Comparison of ENCODE assay signal across 24 cellular contexts in genomic region chr6:170415318-170415717, GRCh38.
A peak's percentile ranks its signal among the peaks of the same experiment; 100 is the strongest.
DNase-seq lines count a peak whose midpoint lies in the region; ATAC-seq, FAIRE-seq and TF ChIP-seq lines count a peak whose summit lies in the region.
"Had no signal": no experiment of that assay in that cellular context is flagged by ENCODE, and none has a peak within 500 bp of the region (broad histone marks: within the 10 kb centered on the region; RNA-seq: fewer than 3 reads in every experiment).

No MANE protein-coding gene starts in this region.

- no peaks in the 10 kb centered on the region for H3K36me3 ChIP-seq in K562 (ENCODE audit: control insufficient read depth, insufficient read depth, low read length)
- H3K36me3 ChIP-seq in naive thymus-derived CD4-positive, alpha-beta T cell (ENCODE audit: control insufficient read depth in 2 of 3, insufficient read depth in 3 of 3, low read length in 3 of 3), result no peaks in the 10 kb centered on the region
- H3K36me3 ChIP-seq: BE2C; BLaER1 treated with 17β-estradiol and CSF1 and Interleukin-3, amounts not matched to agents 10 nM and 100 nM; HAP-1 had no signal

- H4K5ac ChIP-seq in H9 (ENCODE audit: insufficient read length, low read depth, low read length), result no peak overlapping the region

- H2BK5ac ChIP-seq in H9 (ENCODE audit: insufficient read length, low read length), result no peak overlapping the region

- no CpG with 5 or more reads among the region's 4 CpGs for WGBS in H9 (ENCODE audit: extremely low coverage, insufficient read length, low lambda C conversion rate)
- WGBS in K562 (ENCODE audit: insufficient coverage, low coverage, missing lambda C conversion rate), result 1% methylated on average over 4 of the region's 4 CpGs

- DNase-seq in H9, result no peak
- no peak for DNase-seq in K562 (ENCODE audit: extremely low read depth in 1 of 4, low spot score in 3 of 4)
- DNase-seq in glutamatergic neuron, result no peak
- no peak for DNase-seq in naive thymus-derived CD4-positive, alpha-beta T cell
- DNase-seq in NCI-H187 treated with DMSO at 0.1 percent for 48 hours (lab: John Stamatoyannopoulos, UW), result no peak
- DNase-seq: 8988T; ACHN; AML-193; BE2C; CD4-positive, alpha-beta T cell; CD8-positive, alpha-beta memory T cell; DMS 273 treated with DMSO at 0.1 percent for 48 hours; DMS79; EL; GDM1; HFFc6 had no signal

- H3K23me2 ChIP-seq in H9 (ENCODE audit: insufficient read length, low read depth, low read length, poor library complexity, severe bottlenecking), result no peaks in the 10 kb centered on the region

- H2BK20ac ChIP-seq in H9 (ENCODE audit: low read depth, low read length, poor library complexity, severe bottlenecking), result no peak overlapping the region

- POLR2A ChIA-PET in K562 (lab: Yijun Ruan, JAX), result interaction anchor here (1.7 kb wide), 1 partner anchor 115 kb away, joined by 3 read pairs; no protein-coding TSS in a partner anchor
- POLR2A ChIA-PET in naive thymus-derived CD4-positive, alpha-beta T cell (lab: Charles Lee), result no interaction called here

- H3K4me3 Mint-ChIP-seq in H9, result no peak overlapping the region
- H3K4me3 Mint-ChIP-seq in glutamatergic neuron (ENCODE audit: unreplicated experiment), result no peak overlapping the region
- no peak overlapping the region for H3K4me3 Mint-ChIP-seq in naive thymus-derived CD4-positive, alpha-beta T cell
- H3K4me3 Mint-ChIP-seq: CD14-positive monocyte; CD4-positive, alpha-beta T cell; CD8-positive, alpha-beta memory T cell; GM23338; HFFc6 had no signal

- H4K20me1 ChIP-seq in H9 (ENCODE audit: control insufficient read depth, insufficient read depth, insufficient read length) (no peaks in the 10 kb centered on the region), K562 (replicated peaks; ENCODE audit: control insufficient read depth, insufficient read depth, low read length) (no peaks in the 10 kb centered on the region)
- H4K20me1 ChIP-seq: BLaER1 treated with 17β-estradiol and CSF1 and Interleukin-3, amounts not matched to agents 10 nM and 100 nM had no signal

- no peak for TF ChIP-seq POLR2A in K562 (conservative IDR thresholded peaks at IDR 0.05)

- H3K9me1 ChIP-seq in K562 (ENCODE audit: control insufficient read depth, insufficient read depth, low read length), result no peaks in the 10 kb centered on the region

- no peak overlapping the region for H2AK5ac ChIP-seq in H9 (ENCODE audit: insufficient read length, low read length)

- TF ChIP-seq CTCF in H9 (conservative IDR thresholded peaks at IDR 0.05), result no peak
- no peak for TF ChIP-seq CTCF in K562 (IDR thresholded peaks at IDR 0.05 in 2 of 3, conservative IDR thresholded peaks at IDR 0.05 in 1 of 3; ENCODE audit: insufficient read depth in 2 of 3, low read depth in 1 of 3, low read length in 3 of 3)
- TF ChIP-seq CTCF in glutamatergic neuron (IDR thresholded peaks at IDR 0.05; ENCODE audit: partially characterized antibody, unreplicated experiment), result no peak

- intact Hi-C loops in K562 (cut with micrococcal nuclease), result no loop called here
- intact Hi-C loops in naive thymus-derived CD4-positive, alpha-beta T cell (cut with micrococcal nuclease), result no loop called here

- peak overlapping the region; percentile 58 for H4K8ac ChIP-seq in H9 (replicated peaks; ENCODE audit: insufficient read length, low read depth, low read length)

- no peak overlapping the region for H2BK120ac ChIP-seq in H9 (ENCODE audit: low read depth, low read length, poor library complexity, severe bottlenecking)

- ATAC-seq in K562 (no peak), GM18517 (IDR thresholded peaks at IDR 0.05; ENCODE audit: unreplicated experiment) (no peak)
- no peak for ATAC-seq in naive thymus-derived CD4-positive, alpha-beta T cell
- ATAC-seq: A549, GM12878, GM23338 had no signal

- H3K4me2 ChIP-seq in H9 (ENCODE audit: insufficient read depth, insufficient read length, low read length) (no peak overlapping the region), K562 (ENCODE audit: insufficient read depth, low read length) (no peak overlapping the region)
- H3K4me2 ChIP-seq: A549; BLaER1 treated with 17β-estradiol and CSF1 and Interleukin-3, amounts not matched to agents 10 nM and 100 nM; GM23338 had no signal

- no TSS peak for BruUV-seq in K562 (replicated peaks; lab: Mats Ljungman, UMichigan)

- H3K79me1 ChIP-seq in H9 (ENCODE audit: insufficient read depth, low read depth, low read length, poor library complexity, severe bottlenecking), result no peaks in the 10 kb centered on the region

- TF ChIP-seq RAD21 in K562 (CRISPR knock-in tag; conservative IDR thresholded peaks at IDR 0.05 in 1 of 2, IDR thresholded peaks at IDR 0.05 in 1 of 2), result no peak

- H3K79me2 ChIP-seq in H9 (ENCODE audit: insufficient read depth, low read length) (no peaks in the 10 kb centered on the region), K562 (ENCODE audit: control insufficient read depth, insufficient read depth, low read length) (no peaks in the 10 kb centered on the region)

- in situ Hi-C loops in K562 (cut with MboI), result no loop called here

- H3K27ac ChIP-seq in H9 (ENCODE audit: insufficient read length, low read depth, low read length), result no peak overlapping the region
- H3K27ac ChIP-seq in K562 (ENCODE audit: extremely low read depth, low read depth, low read length), result no peak overlapping the region
- no peak overlapping the region for H3K27ac ChIP-seq in naive thymus-derived CD4-positive, alpha-beta T cell (ENCODE audit: low read depth, low read length)
- H3K27ac ChIP-seq: A549; BLaER1 treated with 17β-estradiol and CSF1 and Interleukin-3, amounts not matched to agents 10 nM and 100 nM had no signal

- H3K9me3 Mint-ChIP-seq in H9 (peaks cover 0 to 6% of the 10 kb centered on the region in 2 experiments; a peak in 2 of 5 replicates), glutamatergic neuron (ENCODE audit: unreplicated experiment) (peaks cover 9% of the 10 kb centered on the region)
- peaks cover 3 to 62% (median 24%) of the 10 kb centered on the region in 11 donors for H3K9me3 Mint-ChIP-seq in naive thymus-derived CD4-positive, alpha-beta T cell
- H3K9me3 Mint-ChIP-seq: GM23338, HFFc6 had no signal

- H3K9ac ChIP-seq in H9 (ENCODE audit: extremely low read depth, insufficient read length, low read length), result no peak overlapping the region
- H3K9ac ChIP-seq in K562 (ENCODE audit: insufficient read depth in 1 of 2, low read depth in 2 of 2, low read length in 2 of 2), result no peak overlapping the region
- H3K9ac ChIP-seq: BLaER1 treated with 17β-estradiol and CSF1 and Interleukin-3, amounts not matched to agents 10 nM and 100 nM had no signal

- no peak overlapping the region for H3K18ac ChIP-seq in H9 (ENCODE audit: insufficient read length, low read depth, low read length)

- H3K9me3 ChIP-seq in H9 (ENCODE audit: control insufficient read depth, low read depth, low read length) (no peaks in the 10 kb centered on the region), K562 (replicated peaks; ENCODE audit: control insufficient read depth, insufficient read depth, low read depth, low read length) (no peaks in the 10 kb centered on the region)
- H3K9me3 ChIP-seq in naive thymus-derived CD4-positive, alpha-beta T cell (ENCODE audit: control insufficient read depth in 2 of 3, low read length in 3 of 3), result peaks cover 0 to 5% (median 0%) of the 10 kb centered on the region in 3 experiments
- H3K9me3 ChIP-seq: A549, BE2C, HAP-1 had no signal

- H3K27ac Mint-ChIP-seq in H9, result no peak overlapping the region
- H3K27ac Mint-ChIP-seq in glutamatergic neuron (ENCODE audit: unreplicated experiment), result peak overlapping the region; percentile 15
- H3K27ac Mint-ChIP-seq in naive thymus-derived CD4-positive, alpha-beta T cell, result no peak overlapping the region
- H3K27ac Mint-ChIP-seq: CD4-positive, alpha-beta T cell; CD8-positive, alpha-beta memory T cell; GM23338; HFFc6 had no signal

- no peaks in the 10 kb centered on the region for H3K27me3 ChIP-seq in H9 (ENCODE audit: insufficient read depth, low read length)
- peaks cover 38 to 50% of the 10 kb centered on the region in 2 experiments for H3K27me3 ChIP-seq in K562 (ENCODE audit: control insufficient read depth in 2 of 2, insufficient read depth in 2 of 2, low read length in 2 of 2)
- H3K27me3 ChIP-seq in naive thymus-derived CD4-positive, alpha-beta T cell (ENCODE audit: control insufficient read depth in 2 of 2, insufficient read depth in 2 of 2, low read length in 2 of 2), result no peaks in the 10 kb centered on the region
- H3K27me3 ChIP-seq: BE2C; BLaER1 treated with 17β-estradiol and CSF1 and Interleukin-3, amounts not matched to agents 10 nM and 100 nM had no signal

- H4K91ac ChIP-seq in H9 (ENCODE audit: insufficient read length, low read depth, low read length), result no peak overlapping the region

- no peak overlapping the region for H3K14ac ChIP-seq in H9 (ENCODE audit: insufficient read depth, low read length)

- no peak overlapping the region for H3T11ph ChIP-seq in H9 (ENCODE audit: low read length)

- H2BK15ac ChIP-seq in H9 (ENCODE audit: low read depth, low read length), result no peak overlapping the region

- H3K23ac ChIP-seq in H9 (ENCODE audit: insufficient read length, low read depth, low read length), result no peak overlapping the region

- H3K36me3 Mint-ChIP-seq in H9 (ENCODE audit: insufficient read depth in 1 of 3, low read depth in 3 of 3), result no peaks in the 10 kb centered on the region
- peaks cover 33% of the 10 kb centered on the region for H3K36me3 Mint-ChIP-seq in glutamatergic neuron (ENCODE audit: unreplicated experiment)
- H3K36me3 Mint-ChIP-seq in naive thymus-derived CD4-positive, alpha-beta T cell, result peaks cover 0 to 18% (median 4%) of the 10 kb centered on the region in 5 donors
- H3K36me3 Mint-ChIP-seq: CD14-positive monocyte had no signal

- H2AFZ ChIP-seq in H9 (ENCODE audit: low read length) (no peak overlapping the region), K562 (ENCODE audit: low read depth, low read length) (no peak overlapping the region)
- H2AFZ ChIP-seq: GM23338 had no signal

- no peak overlapping the region for H3K4ac ChIP-seq in H9 (ENCODE audit: low read depth, low read length)

- H3K56ac ChIP-seq in H9 (ENCODE audit: insufficient read length, low read depth, low read length), result no peak overlapping the region

- no peak overlapping the region for H3K4me3 ChIP-seq in K562
- no peak overlapping the region for H3K4me3 ChIP-seq in naive thymus-derived CD4-positive, alpha-beta T cell (ENCODE audit: low read length)
- H3K4me3 ChIP-seq: A549; BLaER1 treated with 17β-estradiol and CSF1 and Interleukin-3, amounts not matched to agents 10 nM and 100 nM; GM12878; GM23338; HAP-1 had no signal

- H2BK12ac ChIP-seq in H9 (ENCODE audit: insufficient read length, low read depth, low read length), result no peak overlapping the region

- CTCF ChIA-PET in K562 (lab: Yijun Ruan, JAX; ENCODE audit: low intra/inter-chr PET ratio), result no interaction called here
- CTCF ChIA-PET in naive thymus-derived CD4-positive, alpha-beta T cell (lab: Charles Lee), result no interaction called here

- peaks cover 4 to 6% of the 10 kb centered on the region in 2 experiments for H3K4me1 Mint-ChIP-seq in H9
- peaks cover 13% of the 10 kb centered on the region for H3K4me1 Mint-ChIP-seq in glutamatergic neuron (ENCODE audit: low read depth, unreplicated experiment)
- peaks cover 0 to 10% (median 0%) of the 10 kb centered on the region in 7 donors for H3K4me1 Mint-ChIP-seq in naive thymus-derived CD4-positive, alpha-beta T cell
- H3K4me1 Mint-ChIP-seq: CD14-positive monocyte; CD8-positive, alpha-beta memory T cell had no signal

- peak; percentile 46 for FAIRE-seq in K562 (lab: Jason Lieb, UNC)
- FAIRE-seq: A549, D721Med, GM12878 had no signal

- H3K4me1 ChIP-seq in H9 (ENCODE audit: insufficient read depth, low read length) (no peaks in the 10 kb centered on the region), K562 (replicated peaks in 1 of 2; ENCODE audit: control insufficient read depth in 2 of 2, insufficient read depth in 2 of 2, low read length in 2 of 2) (peaks cover 0 to 3% of the 10 kb centered on the region in 2 experiments; a peak in 1 of 5 replicates)
- no peaks in the 10 kb centered on the region for H3K4me1 ChIP-seq in naive thymus-derived CD4-positive, alpha-beta T cell (ENCODE audit: control insufficient read depth in 2 of 2, insufficient read depth in 2 of 2, low read length in 2 of 2)
- H3K4me1 ChIP-seq: A549, BE2C, HAP-1 had no signal

- H3K27me3 Mint-ChIP-seq in H9 (ENCODE audit: low read depth) (peaks cover 10% of the 10 kb centered on the region), glutamatergic neuron (ENCODE audit: unreplicated experiment) (no peaks in the 10 kb centered on the region)
- H3K27me3 Mint-ChIP-seq in naive thymus-derived CD4-positive, alpha-beta T cell, result peaks cover 16 to 42% (median 28%) of the 10 kb centered on the region in 5 donors

- no peak for TF ChIP-seq EP300 in K562 (IDR thresholded peaks at IDR 0.05; ENCODE audit: low read length)
